Comparison of ENCODE assay signal across 1 cellular context in the genomic region with DNA sequence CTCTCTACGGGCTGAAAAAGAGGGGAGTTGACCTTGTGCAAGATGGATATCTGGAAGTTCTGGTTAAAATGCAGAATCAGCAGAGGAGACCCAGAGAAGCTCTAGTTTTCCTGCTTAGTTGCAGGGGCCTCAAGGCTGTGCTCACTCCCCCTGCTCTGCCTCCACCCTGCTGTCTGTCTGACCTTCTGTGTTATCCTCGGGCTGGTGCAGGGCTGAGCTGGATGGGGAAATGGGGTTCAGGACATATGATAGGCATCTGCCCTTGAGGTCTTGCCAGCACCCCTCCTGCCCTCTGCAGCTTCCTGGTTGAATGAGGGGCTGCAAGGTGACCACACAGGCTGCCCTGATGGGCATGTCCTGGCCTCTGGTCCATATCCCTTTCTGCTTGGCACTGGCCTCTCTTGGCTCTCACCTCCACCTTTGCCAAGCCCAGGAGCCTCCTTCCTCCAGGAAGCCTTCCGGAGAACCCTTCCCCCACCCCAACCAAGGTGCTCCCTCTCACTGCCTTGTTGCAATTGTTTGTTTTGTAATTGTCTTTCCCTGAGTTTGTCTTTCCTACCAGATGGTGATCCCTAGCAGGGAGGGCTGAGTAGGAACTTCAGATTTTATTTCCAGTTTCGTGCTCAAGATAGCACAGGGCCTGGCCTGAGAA.
TF ChIP-seq lines count a peak whose summit lies in the region.

No MANE protein-coding gene starts in this region.

TF ChIP-seq in GM12878, 131 proteins besides CTCF, POLR2A, EP300 and RAD21 (continued from another document):
- TF ChIP-seq, protein P1, sequence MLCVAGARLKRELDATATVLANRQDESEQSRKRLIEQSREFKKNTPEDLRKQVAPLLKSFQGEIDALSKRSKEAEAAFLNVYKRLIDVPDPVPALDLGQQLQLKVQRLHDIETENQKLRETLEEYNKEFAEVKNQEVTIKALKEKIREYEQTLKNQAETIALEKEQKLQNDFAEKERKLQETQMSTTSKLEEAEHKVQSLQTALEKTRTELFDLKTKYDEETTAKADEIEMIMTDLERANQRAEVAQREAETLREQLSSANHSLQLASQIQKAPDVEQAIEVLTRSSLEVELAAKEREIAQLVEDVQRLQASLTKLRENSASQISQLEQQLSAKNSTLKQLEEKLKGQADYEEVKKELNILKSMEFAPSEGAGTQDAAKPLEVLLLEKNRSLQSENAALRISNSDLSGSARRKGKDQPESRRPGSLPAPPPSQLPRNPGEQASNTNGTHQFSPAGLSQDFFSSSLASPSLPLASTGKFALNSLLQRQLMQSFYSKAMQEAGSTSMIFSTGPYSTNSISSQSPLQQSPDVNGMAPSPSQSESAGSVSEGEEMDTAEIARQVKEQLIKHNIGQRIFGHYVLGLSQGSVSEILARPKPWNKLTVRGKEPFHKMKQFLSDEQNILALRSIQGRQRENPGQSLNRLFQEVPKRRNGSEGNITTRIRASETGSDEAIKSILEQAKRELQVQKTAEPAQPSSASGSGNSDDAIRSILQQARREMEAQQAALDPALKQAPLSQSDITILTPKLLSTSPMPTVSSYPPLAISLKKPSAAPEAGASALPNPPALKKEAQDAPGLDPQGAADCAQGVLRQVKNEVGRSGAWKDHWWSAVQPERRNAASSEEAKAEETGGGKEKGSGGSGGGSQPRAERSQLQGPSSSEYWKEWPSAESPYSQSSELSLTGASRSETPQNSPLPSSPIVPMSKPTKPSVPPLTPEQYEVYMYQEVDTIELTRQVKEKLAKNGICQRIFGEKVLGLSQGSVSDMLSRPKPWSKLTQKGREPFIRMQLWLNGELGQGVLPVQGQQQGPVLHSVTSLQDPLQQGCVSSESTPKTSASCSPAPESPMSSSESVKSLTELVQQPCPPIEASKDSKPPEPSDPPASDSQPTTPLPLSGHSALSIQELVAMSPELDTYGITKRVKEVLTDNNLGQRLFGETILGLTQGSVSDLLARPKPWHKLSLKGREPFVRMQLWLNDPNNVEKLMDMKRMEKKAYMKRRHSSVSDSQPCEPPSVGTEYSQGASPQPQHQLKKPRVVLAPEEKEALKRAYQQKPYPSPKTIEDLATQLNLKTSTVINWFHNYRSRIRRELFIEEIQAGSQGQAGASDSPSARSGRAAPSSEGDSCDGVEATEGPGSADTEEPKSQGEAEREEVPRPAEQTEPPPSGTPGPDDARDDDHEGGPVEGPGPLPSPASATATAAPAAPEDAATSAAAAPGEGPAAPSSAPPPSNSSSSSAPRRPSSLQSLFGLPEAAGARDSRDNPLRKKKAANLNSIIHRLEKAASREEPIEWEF (IDR thresholded peaks at IDR 0.05; ENCODE audit: insufficient replicate concordance, low read depth, low read length) = no peak
- TF ChIP-seq RCOR1 (conservative IDR thresholded peaks at IDR 0.05; ENCODE audit: low read depth, low read length) (no peak), WRNIP1 (IDR thresholded peaks at IDR 0.05; ENCODE audit: borderline replicate concordance, low read depth, low read length) (peak; percentile 79; the same call in 1 of the 2 replicates), NBN (IDR thresholded peaks at IDR 0.05) (0 out of 2 replicates have a peak, but pooled peaks have one; percentile 3), MXI1 (IDR thresholded peaks at IDR 0.05; ENCODE audit: low read depth, low read length) (no peak), POLR2AphosphoS2 (IDR thresholded peaks at IDR 0.05; ENCODE audit: low read depth, low read length) (no peak), HDAC2 (IDR thresholded peaks at IDR 0.05) (no peak), CHD2 (IDR thresholded peaks at IDR 0.05; ENCODE audit: borderline replicate concordance, low read depth, low read length) (peak; percentile 24; the same call in 1 of the 2 replicates), NR2C2 (IDR thresholded peaks at IDR 0.05; ENCODE audit: borderline replicate concordance, control insufficient read depth, insufficient read length, low read depth) (no peak), PML (IDR thresholded peaks at IDR 0.05; ENCODE audit: low read length) (no peak), NRF1 (conservative IDR thresholded peaks at IDR 0.05; ENCODE audit: low read depth, low read length) (no peak), SP1 (IDR thresholded peaks at IDR 0.05; ENCODE audit: low read depth, low read length) (no peak), FOXK2 (IDR thresholded peaks at IDR 0.05) (no peak)
- TF ChIP-seq, protein P2, sequence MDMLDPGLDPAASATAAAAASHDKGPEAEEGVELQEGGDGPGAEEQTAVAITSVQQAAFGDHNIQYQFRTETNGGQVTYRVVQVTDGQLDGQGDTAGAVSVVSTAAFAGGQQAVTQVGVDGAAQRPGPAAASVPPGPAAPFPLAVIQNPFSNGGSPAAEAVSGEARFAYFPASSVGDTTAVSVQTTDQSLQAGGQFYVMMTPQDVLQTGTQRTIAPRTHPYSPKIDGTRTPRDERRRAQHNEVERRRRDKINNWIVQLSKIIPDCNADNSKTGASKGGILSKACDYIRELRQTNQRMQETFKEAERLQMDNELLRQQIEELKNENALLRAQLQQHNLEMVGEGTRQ (IDR thresholded peaks at IDR 0.05; ENCODE audit: borderline replicate concordance, low read depth, low read length) = no peak
- TF ChIP-seq, protein P3, sequence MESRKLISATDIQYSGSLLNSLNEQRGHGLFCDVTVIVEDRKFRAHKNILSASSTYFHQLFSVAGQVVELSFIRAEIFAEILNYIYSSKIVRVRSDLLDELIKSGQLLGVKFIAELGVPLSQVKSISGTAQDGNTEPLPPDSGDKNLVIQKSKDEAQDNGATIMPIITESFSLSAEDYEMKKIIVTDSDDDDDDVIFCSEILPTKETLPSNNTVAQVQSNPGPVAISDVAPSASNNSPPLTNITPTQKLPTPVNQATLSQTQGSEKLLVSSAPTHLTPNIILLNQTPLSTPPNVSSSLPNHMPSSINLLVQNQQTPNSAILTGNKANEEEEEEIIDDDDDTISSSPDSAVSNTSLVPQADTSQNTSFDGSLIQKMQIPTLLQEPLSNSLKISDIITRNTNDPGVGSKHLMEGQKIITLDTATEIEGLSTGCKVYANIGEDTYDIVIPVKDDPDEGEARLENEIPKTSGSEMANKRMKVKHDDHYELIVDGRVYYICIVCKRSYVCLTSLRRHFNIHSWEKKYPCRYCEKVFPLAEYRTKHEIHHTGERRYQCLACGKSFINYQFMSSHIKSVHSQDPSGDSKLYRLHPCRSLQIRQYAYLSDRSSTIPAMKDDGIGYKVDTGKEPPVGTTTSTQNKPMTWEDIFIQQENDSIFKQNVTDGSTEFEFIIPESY (IDR thresholded peaks at IDR 0.05) = no peak
- TF ChIP-seq, protein P4, sequence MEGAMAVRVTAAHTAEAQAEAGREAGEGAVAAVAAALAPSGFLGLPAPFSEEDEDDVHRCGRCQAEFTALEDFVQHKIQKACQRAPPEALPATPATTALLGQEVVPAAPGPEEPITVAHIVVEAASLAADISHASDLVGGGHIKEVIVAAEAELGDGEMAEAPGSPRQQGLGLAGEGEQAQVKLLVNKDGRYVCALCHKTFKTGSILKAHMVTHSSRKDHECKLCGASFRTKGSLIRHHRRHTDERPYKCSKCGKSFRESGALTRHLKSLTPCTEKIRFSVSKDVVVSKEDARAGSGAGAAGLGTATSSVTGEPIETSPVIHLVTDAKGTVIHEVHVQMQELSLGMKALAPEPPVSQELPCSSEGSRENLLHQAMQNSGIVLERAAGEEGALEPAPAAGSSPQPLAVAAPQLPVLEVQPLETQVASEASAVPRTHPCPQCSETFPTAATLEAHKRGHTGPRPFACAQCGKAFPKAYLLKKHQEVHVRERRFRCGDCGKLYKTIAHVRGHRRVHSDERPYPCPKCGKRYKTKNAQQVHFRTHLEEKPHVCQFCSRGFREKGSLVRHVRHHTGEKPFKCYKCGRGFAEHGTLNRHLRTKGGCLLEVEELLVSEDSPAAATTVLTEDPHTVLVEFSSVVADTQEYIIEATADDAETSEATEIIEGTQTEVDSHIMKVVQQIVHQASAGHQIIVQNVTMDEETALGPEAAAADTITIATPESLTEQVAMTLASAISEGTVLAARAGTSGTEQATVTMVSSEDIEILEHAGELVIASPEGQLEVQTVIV (IDR thresholded peaks at IDR 0.05; ENCODE audit: borderline replicate concordance, partially characterized antibody) = no peak
- TF ChIP-seq, protein P5, sequence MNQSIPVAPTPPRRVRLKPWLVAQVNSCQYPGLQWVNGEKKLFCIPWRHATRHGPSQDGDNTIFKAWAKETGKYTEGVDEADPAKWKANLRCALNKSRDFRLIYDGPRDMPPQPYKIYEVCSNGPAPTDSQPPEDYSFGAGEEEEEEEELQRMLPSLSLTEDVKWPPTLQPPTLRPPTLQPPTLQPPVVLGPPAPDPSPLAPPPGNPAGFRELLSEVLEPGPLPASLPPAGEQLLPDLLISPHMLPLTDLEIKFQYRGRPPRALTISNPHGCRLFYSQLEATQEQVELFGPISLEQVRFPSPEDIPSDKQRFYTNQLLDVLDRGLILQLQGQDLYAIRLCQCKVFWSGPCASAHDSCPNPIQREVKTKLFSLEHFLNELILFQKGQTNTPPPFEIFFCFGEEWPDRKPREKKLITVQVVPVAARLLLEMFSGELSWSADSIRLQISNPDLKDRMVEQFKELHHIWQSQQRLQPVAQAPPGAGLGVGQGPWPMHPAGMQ (IDR thresholded peaks at IDR 0.05; ENCODE audit: borderline replicate concordance) = no peak
- TF ChIP-seq, protein P6, sequence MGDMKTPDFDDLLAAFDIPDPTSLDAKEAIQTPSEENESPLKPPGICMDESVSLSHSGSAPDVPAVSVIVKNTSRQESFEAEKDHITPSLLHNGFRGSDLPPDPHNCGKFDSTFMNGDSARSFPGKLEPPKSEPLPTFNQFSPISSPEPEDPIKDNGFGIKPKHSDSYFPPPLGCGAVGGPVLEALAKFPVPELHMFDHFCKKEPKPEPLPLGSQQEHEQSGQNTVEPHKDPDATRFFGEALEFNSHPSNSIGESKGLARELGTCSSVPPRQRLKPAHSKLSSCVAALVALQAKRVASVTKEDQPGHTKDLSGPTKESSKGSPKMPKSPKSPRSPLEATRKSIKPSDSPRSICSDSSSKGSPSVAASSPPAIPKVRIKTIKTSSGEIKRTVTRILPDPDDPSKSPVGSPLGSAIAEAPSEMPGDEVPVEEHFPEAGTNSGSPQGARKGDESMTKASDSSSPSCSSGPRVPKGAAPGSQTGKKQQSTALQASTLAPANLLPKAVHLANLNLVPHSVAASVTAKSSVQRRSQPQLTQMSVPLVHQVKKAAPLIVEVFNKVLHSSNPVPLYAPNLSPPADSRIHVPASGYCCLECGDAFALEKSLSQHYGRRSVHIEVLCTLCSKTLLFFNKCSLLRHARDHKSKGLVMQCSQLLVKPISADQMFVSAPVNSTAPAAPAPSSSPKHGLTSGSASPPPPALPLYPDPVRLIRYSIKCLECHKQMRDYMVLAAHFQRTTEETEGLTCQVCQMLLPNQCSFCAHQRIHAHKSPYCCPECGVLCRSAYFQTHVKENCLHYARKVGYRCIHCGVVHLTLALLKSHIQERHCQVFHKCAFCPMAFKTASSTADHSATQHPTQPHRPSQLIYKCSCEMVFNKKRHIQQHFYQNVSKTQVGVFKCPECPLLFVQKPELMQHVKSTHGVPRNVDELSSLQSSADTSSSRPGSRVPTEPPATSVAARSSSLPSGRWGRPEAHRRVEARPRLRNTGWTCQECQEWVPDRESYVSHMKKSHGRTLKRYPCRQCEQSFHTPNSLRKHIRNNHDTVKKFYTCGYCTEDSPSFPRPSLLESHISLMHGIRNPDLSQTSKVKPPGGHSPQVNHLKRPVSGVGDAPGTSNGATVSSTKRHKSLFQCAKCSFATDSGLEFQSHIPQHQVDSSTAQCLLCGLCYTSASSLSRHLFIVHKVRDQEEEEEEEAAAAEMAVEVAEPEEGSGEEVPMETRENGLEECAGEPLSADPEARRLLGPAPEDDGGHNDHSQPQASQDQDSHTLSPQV (IDR thresholded peaks at IDR 0.05) = no peak
